In the genomic region with DNA sequence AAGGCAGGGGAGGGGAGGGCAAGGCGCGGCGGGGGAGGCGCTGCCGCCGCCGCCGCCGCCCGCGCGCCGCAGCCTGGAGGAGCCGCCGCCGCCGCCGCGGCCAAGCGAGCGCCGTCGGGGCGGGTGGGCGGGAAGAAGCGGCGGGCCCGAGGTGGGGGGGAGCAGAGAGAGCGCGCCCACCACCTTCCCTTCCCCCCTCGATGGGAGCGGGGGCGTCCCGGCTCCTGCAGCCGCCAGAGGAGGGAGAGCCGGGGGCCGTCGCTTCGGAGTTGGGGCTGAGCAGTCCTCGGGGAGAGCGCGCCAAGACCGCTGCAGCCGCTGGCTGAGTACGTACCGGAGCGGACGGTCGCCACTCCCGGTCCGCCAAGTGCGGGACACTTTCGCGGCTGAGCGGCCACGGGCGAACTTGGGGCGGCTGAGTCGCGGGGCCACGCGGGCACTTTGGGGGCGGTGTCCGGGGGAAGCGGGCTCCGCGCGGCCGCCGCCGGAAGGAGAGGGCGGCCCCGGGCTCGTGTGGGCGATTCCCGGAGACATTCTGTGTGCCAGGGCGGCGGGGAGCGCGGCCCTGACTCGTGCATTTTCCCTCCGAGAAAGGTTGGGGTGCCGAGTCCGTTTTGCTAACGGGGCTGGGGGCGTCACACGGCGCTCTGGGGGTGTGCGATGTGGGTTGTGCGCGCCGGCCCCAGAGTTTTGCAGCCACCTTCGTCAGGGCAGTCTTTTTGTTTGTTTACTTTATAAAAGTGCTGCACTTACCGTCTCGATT, we compare ENCODE assay signal across 7 cellular contexts. TPM values are rescaled to one million over a fixed set of nuclear protein-coding genes. Genes with fewer than 3 reads are reported as not detected.
DNase-seq lines count a peak whose midpoint lies in the region; ATAC-seq and FAIRE-seq lines count a peak whose summit lies in the region.

A gene with protein sequence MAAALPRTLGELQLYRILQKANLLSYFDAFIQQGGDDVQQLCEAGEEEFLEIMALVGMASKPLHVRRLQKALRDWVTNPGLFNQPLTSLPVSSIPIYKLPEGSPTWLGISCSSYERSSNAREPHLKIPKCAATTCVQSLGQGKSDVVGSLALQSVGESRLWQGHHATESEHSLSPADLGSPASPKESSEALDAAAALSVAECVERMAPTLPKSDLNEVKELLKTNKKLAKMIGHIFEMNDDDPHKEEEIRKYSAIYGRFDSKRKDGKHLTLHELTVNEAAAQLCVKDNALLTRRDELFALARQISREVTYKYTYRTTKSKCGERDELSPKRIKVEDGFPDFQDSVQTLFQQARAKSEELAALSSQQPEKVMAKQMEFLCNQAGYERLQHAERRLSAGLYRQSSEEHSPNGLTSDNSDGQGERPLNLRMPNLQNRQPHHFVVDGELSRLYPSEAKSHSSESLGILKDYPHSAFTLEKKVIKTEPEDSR (plus strand): TSS at position 49 of the 763 bp plus-strand sequence. CDS start 10,094 bp downstream, outside the sequence.

- FAIRE-seq in GM18507 (lab: Jason Lieb, UNC), result no peak

- no peaks in the 10 kb centered on the region for H3K27me3 ChIP-seq in mononuclear cell (ENCODE audit: insufficient read depth, low read length)

- H3K36me3 Mint-ChIP-seq in activated CD8-positive, alpha-beta T cell treated with anti-CD3 and anti-CD28 coated beads, Interleukin-2, amount 10 ng/mL, durations not matched to agents 7 days and 5 days (ENCODE audit: low read depth), result no peaks in the 10 kb centered on the region
- peaks cover 18% of the 10 kb centered on the region for H3K36me3 Mint-ChIP-seq in effector memory CD8-positive, alpha-beta T cell (ENCODE audit: insufficient read depth)

- peak within 1 kb of the TSS; percentile 92 for H3K4me3 Mint-ChIP-seq in activated CD8-positive, alpha-beta T cell treated with anti-CD3 and anti-CD28 coated beads, Interleukin-2, amount 10 ng/mL, durations not matched to agents 7 days and 5 days
- peak within 1 kb of the TSS; percentile 90 to 97 for H3K4me3 Mint-ChIP-seq in effector memory CD8-positive, alpha-beta T cell

- peak within 1 kb of the TSS; percentile 76 for H3K4me3 ChIP-seq in mononuclear cell (ENCODE audit: low read length)

- H3K27ac Mint-ChIP-seq in activated CD8-positive, alpha-beta T cell treated with anti-CD3 and anti-CD28 coated beads, Interleukin-2, amount 10 ng/mL, durations not matched to agents 7 days and 5 days, result peak within 1 kb of the TSS; percentile 75
- peak within 1 kb of the TSS; percentile 95 to 96 for H3K27ac Mint-ChIP-seq in effector memory CD8-positive, alpha-beta T cell

- CTCF ChIA-PET in activated CD8-positive, alpha-beta T cell treated with anti-CD3 and anti-CD28 coated beads, Interleukin-2, amount 10 ng/mL, durations not matched to agents 7 days and 5 days (lab: Charles Lee), result interaction anchor here (1.4 to 4.0 kb wide), 4 partner anchors 12 to 116 kb away, joined by 3 to 39 read pairs (median 7); no protein-coding TSS in a partner anchor

- POLR2A ChIA-PET in activated CD8-positive, alpha-beta T cell treated with anti-CD3 and anti-CD28 coated beads, Interleukin-2, amount 10 ng/mL, durations not matched to agents 7 days and 5 days (lab: Charles Lee), result interaction anchor here (0.6 to 2.0 kb wide), 2 partner anchors 115 to 202 kb away, joined by 3 to 13 read pairs; a partner anchor contains a TSS

- peak; percentile 49 for ATAC-seq in HG02623 (IDR thresholded peaks at IDR 0.05; ENCODE audit: unreplicated experiment)
- ATAC-seq in activated CD8-positive, alpha-beta T cell treated with anti-CD3 and anti-CD28 coated beads, Interleukin-2, amount 10 ng/mL, durations not matched to agents 7 days and 5 days, result peak; percentile 79
- ATAC-seq in effector memory CD8-positive, alpha-beta T cell (replicated peaks), result peak; percentile 61

- peaks cover 18% of the 10 kb centered on the region for H3K4me1 Mint-ChIP-seq in activated CD8-positive, alpha-beta T cell treated with anti-CD3 and anti-CD28 coated beads, Interleukin-2, amount 10 ng/mL, durations not matched to agents 7 days and 5 days (ENCODE audit: low read depth)
- H3K4me1 Mint-ChIP-seq in effector memory CD8-positive, alpha-beta T cell (ENCODE audit: low read depth in 2 of 2), result peaks cover 11 to 23% of the 10 kb centered on the region in 2 donors

- DNase-seq in GM18507 (ENCODE audit: extremely low spot score, insufficient read length, low read depth) (peak; percentile 25), NCI-H2171 treated with DMSO at 0.1 percent for 48 hours (lab: John Stamatoyannopoulos, UW) (peak; percentile 63)
- peak; percentile 60 for DNase-seq in activated CD8-positive, alpha-beta T cell treated with anti-CD3 and anti-CD28 coated beads, Interleukin-2, amount 10 ng/mL, durations not matched to agents 7 days and 5 days
- DNase-seq in effector memory CD8-positive, alpha-beta T cell, result peak; percentile 43 to 61 (median 55)
- peak; percentile 37 to 38 for DNase-seq in stimulated activated CD8-positive, alpha-beta memory T cell treated with anti-CD3 and anti-CD28 coated beads, Interleukin-4, amount 100 ng/mL, for 1 hour (ENCODE audit: low read depth in 2 of 2, low spot score in 1 of 2)

- H3K9me3 Mint-ChIP-seq in activated CD8-positive, alpha-beta T cell treated with anti-CD3 and anti-CD28 coated beads, Interleukin-2, amount 10 ng/mL, durations not matched to agents 7 days and 5 days (ENCODE audit: insufficient read depth), result no peaks in the 10 kb centered on the region
- H3K9me3 Mint-ChIP-seq in effector memory CD8-positive, alpha-beta T cell, result no peaks in the 10 kb centered on the region

- peaks cover 20% of the 10 kb centered on the region for H3K4me1 ChIP-seq in mononuclear cell (ENCODE audit: insufficient read depth, low read length)

- peaks cover 10% of the 10 kb centered on the region for H3K27me3 Mint-ChIP-seq in activated CD8-positive, alpha-beta T cell treated with anti-CD3 and anti-CD28 coated beads, Interleukin-2, amount 10 ng/mL, durations not matched to agents 7 days and 5 days (ENCODE audit: low read depth)
- H3K27me3 Mint-ChIP-seq in effector memory CD8-positive, alpha-beta T cell, result no peaks in the 10 kb centered on the region

- H3K9me3 ChIP-seq in mononuclear cell (ENCODE audit: low read depth, low read length), result no peaks in the 10 kb centered on the region

RNA-seq across cellular contexts. Expression of the gene that starts here (rescaled TPM):
- total RNA-seq in activated CD8-positive, alpha-beta T cell treated with anti-CD3 and anti-CD28 coated beads, Interleukin-2, amount 10 ng/mL, durations not matched to agents 7 days and 5 days, result 10 to 100 TPM; 23.4 to 23.7 TPM
- total RNA-seq in mononuclear cell, result 36.0 TPM

Comparison
In these comparisons a context has a peak if more than half of its experiments do, and no peak if none do; other contexts are left out.
1. Peak in every context shown above with its lines: DNase-seq, ATAC-seq and H3K4me3 ChIP-seq.